In the genomic region with DNA sequence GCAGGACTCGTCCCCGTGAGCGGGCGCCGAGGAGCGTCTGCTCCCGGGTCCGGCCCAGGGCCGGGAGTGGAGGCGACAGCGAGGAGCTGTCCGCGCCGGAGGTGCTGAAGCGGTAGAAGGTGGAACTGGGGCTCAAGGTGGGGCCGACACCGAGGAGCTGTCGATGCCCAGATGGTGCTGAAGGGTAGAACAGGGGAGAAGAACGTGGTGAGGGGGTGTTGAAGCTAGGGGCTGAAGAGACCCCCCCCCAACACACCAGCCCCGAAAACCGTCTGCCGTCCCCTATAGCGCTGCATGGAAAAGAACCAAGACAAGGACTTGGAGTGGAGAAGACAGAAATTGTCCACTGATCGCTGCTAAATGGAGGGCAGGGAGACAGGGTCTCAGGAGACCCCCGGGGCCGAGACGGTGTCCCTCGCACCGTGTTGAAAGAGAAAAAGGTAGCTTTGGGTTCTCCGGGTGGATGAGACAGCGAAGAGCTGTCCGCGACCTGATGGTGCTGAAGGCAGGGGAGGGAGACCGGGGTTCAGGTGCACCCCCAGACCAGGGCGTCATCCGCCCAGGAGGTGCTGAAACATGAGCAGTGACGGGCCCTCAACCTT, we compare ENCODE assay signal across 8 cellular contexts. TPM values are rescaled to one million over a fixed set of nuclear protein-coding genes. Genes with fewer than 3 reads are reported as not detected.
DNase-seq lines count a peak whose midpoint lies in the region; TF ChIP-seq lines count a peak whose summit lies in the region.

No MANE protein-coding gene starts in this region.

- no peaks in the 10 kb centered on the region for H3K36me3 Mint-ChIP-seq in endothelial cell (ENCODE audit: low read depth, unreplicated experiment)

- H3K4me2 ChIP-seq in parathyroid adenoma (ENCODE audit: low read length), result no peak overlapping the region

- H3K9me3 Mint-ChIP-seq in endothelial cell (ENCODE audit: unreplicated experiment), result no peaks in the 10 kb centered on the region

- H3K9ac ChIP-seq in HUES6 (ENCODE audit: low read length), result no peak overlapping the region
- H3K9ac ChIP-seq in parathyroid adenoma, result no peak overlapping the region

- H3K27me3 Mint-ChIP-seq in endothelial cell (ENCODE audit: unreplicated experiment), result peaks cover 17% of the 10 kb centered on the region

- H3K27me3 ChIP-seq in HUES6 (ENCODE audit: control insufficient read depth, insufficient read depth, low read length) (peaks cover 5% of the 10 kb centered on the region; the same call in 1 of the 2 replicates), parathyroid adenoma (ENCODE audit: control insufficient read depth, insufficient read depth, low read length) (no peaks in the 10 kb centered on the region)

- H2AFZ ChIP-seq in parathyroid adenoma, result peak overlapping the region; percentile 36

- H3K27ac Mint-ChIP-seq in endothelial cell (ENCODE audit: unreplicated experiment), result no peak overlapping the region

- H3K4me3 Mint-ChIP-seq in endothelial cell (ENCODE audit: unreplicated experiment), result peak overlapping the region; percentile 73

- peak overlapping the region; percentile 62 for H3K4me3 ChIP-seq in HUES6 (ENCODE audit: low read depth, low read length)
- H3K4me3 ChIP-seq in parathyroid adenoma (ENCODE audit: low read depth, low read length), result no peak overlapping the region

- DNase-seq in COLO829 (ENCODE audit: low spot score) (peak; percentile 50), endothelial cell (ENCODE audit: low spot score) (peak; percentile 77), NCI-H2029 treated with DMSO at 0.1 percent for 48 hours (lab: John Stamatoyannopoulos, UW) (no peak), NCI-H774 (lab: John Stamatoyannopoulos, UW) (no peak)
- peak; percentile 55 for DNase-seq in activated CD4-positive, CD25-positive, alpha-beta regulatory T cell treated with anti-CD3 and anti-CD28 coated beads, Interleukin-2, amount 50 U/mL, for 72 hours
- DNase-seq in NK-92 treated with Interleukin-12 subunit alpha and Interleukin-12 subunit beta, amount 100 ng/mL, for 24 hours (lab: John Stamatoyannopoulos, UW), result no peak

- H3K9me3 ChIP-seq in HUES6 (ENCODE audit: control insufficient read depth, insufficient read depth, low read depth, low read length) (no peaks in the 10 kb centered on the region), parathyroid adenoma (ENCODE audit: control insufficient read depth, low read length) (no peaks in the 10 kb centered on the region)

- H3K4me1 ChIP-seq in HUES6 (ENCODE audit: control insufficient read depth, insufficient read depth, low read length) (peaks cover 19% of the 10 kb centered on the region), parathyroid adenoma (no peaks in the 10 kb centered on the region)

- TF ChIP-seq CTCF in endothelial cell (IDR thresholded peaks at IDR 0.05; ENCODE audit: unreplicated experiment) (no peak), parathyroid adenoma (IDR thresholded peaks at IDR 0.05) (no peak)

- no peaks in the 10 kb centered on the region for H3K36me3 ChIP-seq in HUES6 (ENCODE audit: control insufficient read depth, insufficient read depth, low read length)
- no peaks in the 10 kb centered on the region for H3K36me3 ChIP-seq in parathyroid adenoma (ENCODE audit: control insufficient read depth, insufficient read depth, low read length)

- H3K4me1 Mint-ChIP-seq in endothelial cell (ENCODE audit: unreplicated experiment), result peaks cover 10% of the 10 kb centered on the region

- no peaks in the 10 kb centered on the region for H3K79me2 ChIP-seq in parathyroid adenoma

- no peak overlapping the region for H3K27ac ChIP-seq in HUES6 (ENCODE audit: low read depth, low read length)
- H3K27ac ChIP-seq in parathyroid adenoma, result no peak overlapping the region

RNA-seq across cellular contexts. Expression of a gene that starts 7.1 kb away (rescaled TPM):
- 0.85 TPM for total RNA-seq in endothelial cell (ENCODE audit: unreplicated experiment)

RNA-seq across cellular contexts. Expression of a gene that starts 29.5 kb away (rescaled TPM):
- total RNA-seq in endothelial cell (ENCODE audit: unreplicated experiment), result 3.1 TPM

RNA-seq across cellular contexts. Expression of a gene that starts 40.3 kb away (rescaled TPM):
- 17.7 TPM for total RNA-seq in endothelial cell (ENCODE audit: unreplicated experiment)

RNA-seq across cellular contexts. Expression of a gene that starts 40.9 kb away (rescaled TPM):
- total RNA-seq in endothelial cell (ENCODE audit: unreplicated experiment), result 1.2 TPM

RNA-seq across cellular contexts. Expression of a gene that starts 48.1 kb away (rescaled TPM):
- 129 TPM for total RNA-seq in endothelial cell (ENCODE audit: unreplicated experiment)

Comparison
In these comparisons a context has a peak if more than half of its experiments do, and no peak if none do; other contexts are left out.
1. DNase-seq: peak in COLO829 (single experiment), activated CD4-positive, CD25-positive, alpha-beta regulatory T cell treated with anti-CD3 and anti-CD28 coated beads, Interleukin-2, amount 50 U/mL, for 72 hours (single experiment) and endothelial cell (single experiment); none in NK-92 treated with Interleukin-12 subunit alpha and Interleukin-12 subunit beta, amount 100 ng/mL, for 24 hours (single experiment), NCI-H2029 treated with DMSO at 0.1 percent for 48 hours (single experiment) and NCI-H774 (single experiment).